Comparison of ENCODE assay signal across 11 cellular contexts in the genomic region with DNA sequence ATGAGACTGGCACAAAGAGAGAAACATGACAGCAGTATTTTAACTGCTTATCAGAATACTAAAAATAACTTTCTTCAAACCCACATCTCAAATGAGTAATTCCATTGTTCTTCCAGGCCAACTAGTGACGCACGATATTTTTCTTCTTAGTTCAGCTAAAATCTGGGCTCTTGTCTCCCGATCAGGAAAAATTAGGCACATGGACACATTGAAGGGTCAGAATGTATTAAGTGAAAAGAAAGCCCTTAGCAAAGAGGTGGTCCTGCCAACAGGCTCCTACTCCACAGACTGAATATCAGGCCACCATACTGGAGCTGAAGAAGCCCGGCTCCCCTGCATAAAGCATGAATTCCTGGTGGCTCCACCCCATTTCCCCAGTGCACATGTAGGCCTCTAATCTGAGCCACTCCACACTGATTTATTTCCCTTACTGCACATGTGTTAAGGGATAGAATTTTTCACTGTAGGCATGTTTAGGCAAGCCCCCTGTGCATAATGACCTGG. TPM values are rescaled to one million over a fixed set of nuclear protein-coding genes. Genes with fewer than 3 reads are reported as not detected.
DNase-seq lines count a peak whose midpoint lies in the region; ATAC-seq and TF ChIP-seq lines count a peak whose summit lies in the region.
"Had no signal": no experiment of that assay in that cellular context is flagged by ENCODE, and none has a peak within 500 bp of the region (broad histone marks: within the 10 kb centered on the region; RNA-seq: fewer than 3 reads in every experiment).

No MANE protein-coding gene starts in this region.

- H2AFZ ChIP-seq in neuronal stem cell (ENCODE audit: low read length): peak overlapping the region; percentile 48

- H3K4me3 ChIP-seq in coronary artery (no peak overlapping the region), neuronal stem cell (ENCODE audit: low read length in 2 of 2) (no peak overlapping the region)
- H3K4me3 ChIP-seq: tibial artery had no signal

- H4K91ac ChIP-seq in neuronal stem cell (ENCODE audit: low read depth, low read length, poor library complexity): no peak overlapping the region

- DNase-seq in DMS153 treated with DMSO at 0.1 percent for 48 hours (lab: John Stamatoyannopoulos, UW; ENCODE audit: unreplicated experiment) (peak; percentile 46), NCI-H226 (peak; percentile 53), coronary artery (ENCODE audit: low spot score) (no peak), neuronal stem cell (ENCODE audit: low spot score) (no peak), Ammon's horn (ENCODE audit: low spot score) (no peak), NCI-H1417 treated with DMSO at 0.1 percent for 48 hours (lab: John Stamatoyannopoulos, UW) (no peak), DMS53 (lab: John Stamatoyannopoulos, UW) (no peak)
- DNase-seq: MV-4-11, SHP77 treated with DMSO at 0.1 percent for 48 hours, tibial artery had no signal

- H2BK12ac ChIP-seq in neuronal stem cell (ENCODE audit: low read length): no peak overlapping the region

- H2AK5ac ChIP-seq in neuronal stem cell (ENCODE audit: low read depth, low read length): no peak overlapping the region

- H3K79me1 ChIP-seq in neuronal stem cell (ENCODE audit: low read depth, low read length): no peaks in the 10 kb centered on the region

- H3K14ac ChIP-seq in neuronal stem cell (ENCODE audit: low read length): no peak overlapping the region

- H3K27ac ChIP-seq in coronary artery: peak overlapping the region; percentile 24 to 56
- no peak overlapping the region for H3K27ac ChIP-seq in neuronal stem cell (replicated peaks; ENCODE audit: low read length)
- H3K27ac ChIP-seq: tibial artery had no signal

- no peak for ATAC-seq in GM21526 (IDR thresholded peaks at IDR 0.05; ENCODE audit: low FRiP score, unreplicated experiment)

- no peak overlapping the region for H2BK5ac ChIP-seq in neuronal stem cell (ENCODE audit: low read length)

- no peak overlapping the region for H4K8ac ChIP-seq in neuronal stem cell (ENCODE audit: low read depth, low read length)

- no peak for TF ChIP-seq CTCF in coronary artery (IDR thresholded peaks at IDR 0.05)

- H2BK15ac ChIP-seq in neuronal stem cell (ENCODE audit: low read length): no peak overlapping the region

- H3K27me3 ChIP-seq in neuronal stem cell (ENCODE audit: control insufficient read depth in 3 of 3, insufficient read depth in 3 of 3, low read depth in 1 of 3, low read length in 3 of 3): no peaks in the 10 kb centered on the region
- H3K27me3 ChIP-seq: tibial artery had no signal

- H3K9me3 ChIP-seq in neuronal stem cell (replicated peaks in 1 of 2; ENCODE audit: control insufficient read depth in 2 of 2, insufficient read depth in 1 of 2, low read depth in 1 of 2, low read length in 2 of 2): peaks cover 0 to 2% of the 10 kb centered on the region in 2 donors
- H3K9me3 ChIP-seq: tibial artery had no signal

- H3K9ac ChIP-seq in neuronal stem cell (ENCODE audit: low read depth, low read length, poor library complexity): no peak overlapping the region

- no peaks in the 10 kb centered on the region for H3K36me3 ChIP-seq in neuronal stem cell (replicated peaks in 1 of 2; ENCODE audit: control insufficient read depth in 2 of 2, insufficient read depth in 2 of 2, low read length in 2 of 2)
- H3K36me3 ChIP-seq: tibial artery had no signal

- no peak overlapping the region for H3K18ac ChIP-seq in neuronal stem cell (ENCODE audit: low read length)

- H3K4ac ChIP-seq in neuronal stem cell (ENCODE audit: low read length): no peak overlapping the region

- no peak overlapping the region for H3K23ac ChIP-seq in neuronal stem cell (ENCODE audit: low read depth, low read length, poor library complexity)

- no peak overlapping the region for H2BK120ac ChIP-seq in neuronal stem cell (ENCODE audit: low read depth, low read length)

- no peaks in the 10 kb centered on the region for H3K4me1 ChIP-seq in neuronal stem cell (ENCODE audit: control insufficient read depth in 2 of 2, insufficient read depth in 1 of 2, low read depth in 1 of 2, low read length in 2 of 2)

- no peak overlapping the region for H3K4me2 ChIP-seq in neuronal stem cell (ENCODE audit: insufficient read depth, low read length, poor library complexity, severe bottlenecking)

- no CpG with 5 or more reads among the region's 4 CpGs for WGBS in neuronal stem cell (ENCODE audit: extremely low coverage in 2 of 2, insufficient read length in 2 of 2, insufficient replicate concordance in 1 of 2), 2 donors

RNA-seq across cellular contexts. Expression of gene CCM2, which starts 9.4 kb away (rescaled TPM):
- 29.8 TPM for polyA plus RNA-seq in neuronal stem cell (2013, experiment 1 of 2)
- polyA plus RNA-seq in neuronal stem cell (2013, experiment 2 of 2): 30.1 TPM

RNA-seq across cellular contexts. Expression of gene MYO1G, which starts 11.8 kb away (rescaled TPM):
- 0.03 TPM for polyA plus RNA-seq in neuronal stem cell (2013, experiment 1 of 2)
- polyA plus RNA-seq in neuronal stem cell (2013, experiment 2 of 2): 0.06 TPM

Comparison
In these comparisons a context has a peak if more than half of its experiments do, and no peak if none do; other contexts are left out.
1. DNase-seq: peak in DMS153 treated with DMSO at 0.1 percent for 48 hours (single experiment) and NCI-H226 (single experiment); none in coronary artery (single experiment), neuronal stem cell (single experiment), Ammon's horn (single experiment), NCI-H1417 treated with DMSO at 0.1 percent for 48 hours (single experiment) and DMS53 (single experiment).